ENCODE assay signal across 8 cellular contexts in the genomic region with DNA sequence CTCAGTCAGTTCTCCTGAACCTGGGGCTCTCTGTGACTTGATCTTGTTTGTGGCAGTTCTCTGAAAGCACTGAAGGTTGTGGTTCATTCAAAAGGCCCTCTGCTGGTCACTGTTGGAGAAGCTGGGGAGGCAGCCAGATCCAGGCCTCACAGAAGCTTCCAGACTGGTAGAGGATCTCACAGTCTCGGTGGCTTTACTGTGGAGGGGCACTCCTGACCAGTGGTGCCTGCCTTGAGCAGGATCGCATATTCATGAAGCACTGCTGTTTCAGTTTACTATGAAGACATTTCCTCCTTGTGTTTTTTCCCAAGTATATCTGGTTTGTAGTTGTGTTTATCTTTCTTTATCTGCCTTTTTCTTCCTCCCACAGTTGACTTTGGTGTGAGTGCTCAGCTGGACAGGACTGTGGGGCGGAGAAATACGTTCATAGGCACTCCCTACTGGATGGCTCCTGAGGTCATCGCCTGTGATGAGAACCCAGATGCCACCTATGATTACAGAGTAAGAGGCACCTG.
DNase-seq lines count a peak whose midpoint lies in the region; ATAC-seq, FAIRE-seq and TF ChIP-seq lines count a peak whose summit lies in the region.

No MANE protein-coding gene starts in this region.

- H3K9me3 ChIP-seq in SU-DHL-6 (ENCODE audit: insufficient read depth, low read length) (no peaks in the 10 kb centered on the region), aorta (ENCODE audit: control insufficient read depth, low read length) (no peaks in the 10 kb centered on the region)

- no peaks in the 10 kb centered on the region for H3K9me2 ChIP-seq in SU-DHL-6 (replicated peaks; ENCODE audit: insufficient read depth, low read length)

- peaks cover 8% of the 10 kb centered on the region; the same call in 1 of the 2 replicates for H3F3A ChIP-seq in SU-DHL-6 (ENCODE audit: insufficient read depth)

- TF ChIP-seq CTCF in D721Med (IDR thresholded peaks at IDR 0.05; ENCODE audit: insufficient read depth, missing control alignments) (peak; percentile 70), SU-DHL-6 (IDR thresholded peaks at IDR 0.05; ENCODE audit: insufficient read depth, low read length, poor library complexity, severe bottlenecking) (peak; percentile 68), progenitor cell of endocrine pancreas (IDR thresholded peaks at IDR 0.05; ENCODE audit: unreplicated experiment) (peak; percentile 72)

- H3K27me3 Mint-ChIP-seq in activated naive CD8-positive, alpha-beta T cell treated with anti-CD3 and anti-CD28 coated beads for 36 hours, result no peaks in the 10 kb centered on the region
- H3K27me3 Mint-ChIP-seq in progenitor cell of endocrine pancreas, result no peaks in the 10 kb centered on the region

- 19 to 24% methylated on average over 5 of the region's 5 CpGs for WGBS in aorta, 2 donors

- no peaks in the 10 kb centered on the region for H3K9me3 Mint-ChIP-seq in activated naive CD8-positive, alpha-beta T cell treated with anti-CD3 and anti-CD28 coated beads for 36 hours
- no peaks in the 10 kb centered on the region for H3K9me3 Mint-ChIP-seq in progenitor cell of endocrine pancreas (ENCODE audit: low read depth)

- H3K36me3 ChIP-seq in SU-DHL-6 (ENCODE audit: low read length) (peaks cover 65% of the 10 kb centered on the region), aorta (ENCODE audit: control insufficient read depth in 1 of 2, insufficient read depth in 2 of 2, low read length in 1 of 2) (peaks cover 2 to 4% of the 10 kb centered on the region in 2 donors)

- no peak for FAIRE-seq in D721Med (lab: Jason Lieb, UNC)

- intact Hi-C loops in cardiac septum (cut with DNase I), result loop anchor here (1.0 to 5.0 kb wide), 4 partner anchors 133 to 489 kb away; no protein-coding TSS in a partner anchor
- intact Hi-C loops in aorta (cut with DNase I), result loop anchor here (1.0 to 10.0 kb wide), 7 partner anchors 134 to 487 kb away; partner anchors contain the start of gene MAP4K4 (in 2 of the 2)

- peak; percentile 55 for ATAC-seq in GM21360 (IDR thresholded peaks at IDR 0.05; ENCODE audit: unreplicated experiment)
- peak; percentile 94 for ATAC-seq in aorta (ENCODE audit: low FRiP score)

- no peak overlapping the region for H2AFZ ChIP-seq in SU-DHL-6 (ENCODE audit: low read depth, low read length, severe bottlenecking)

- H3K36me3 Mint-ChIP-seq in activated naive CD8-positive, alpha-beta T cell treated with anti-CD3 and anti-CD28 coated beads for 36 hours, result peaks cover 32% of the 10 kb centered on the region
- H3K36me3 Mint-ChIP-seq in progenitor cell of endocrine pancreas (ENCODE audit: insufficient read depth), result peaks cover 30% of the 10 kb centered on the region

- H3K79me2 ChIP-seq in SU-DHL-6 (ENCODE audit: insufficient read depth, low read length), result 0 out of 2 replicates have a peak, but pooled peaks cover 11% of the 10 kb centered on the region

- no peak overlapping the region for H3K4me2 ChIP-seq in SU-DHL-6 (ENCODE audit: low read depth, low read length, poor library complexity, severe bottlenecking)

- DNase-seq in D721Med (ENCODE audit: insufficient read length, low spot score) (no peak), HuH-7.5 (ENCODE audit: low spot score) (peak; percentile 18), cardiac septum (ENCODE audit: low spot score) (peak; percentile 82), progenitor cell of endocrine pancreas (ENCODE audit: low spot score, unreplicated experiment) (peak; percentile 56), aorta (peak; percentile 80 to 87)
- DNase-seq in activated naive CD8-positive, alpha-beta T cell treated with anti-CD3 and anti-CD28 coated beads for 36 hours, result peak; percentile 53

- H3K27me3 ChIP-seq in SU-DHL-6 (ENCODE audit: low read length), result no peaks in the 10 kb centered on the region
- H3K27me3 ChIP-seq in aorta (ENCODE audit: control insufficient read depth in 1 of 2, insufficient read depth in 2 of 2, low read length in 1 of 2), result no peaks in the 10 kb centered on the region

- H3K4me1 ChIP-seq in aorta (ENCODE audit: control insufficient read depth in 1 of 2, insufficient read depth in 2 of 2, low read length in 2 of 2), result peaks cover 3 to 7% of the 10 kb centered on the region in 2 donors

- H3K9ac ChIP-seq in SU-DHL-6 (ENCODE audit: low read length), result no peak overlapping the region

- H3K27ac ChIP-seq in SU-DHL-6 (ENCODE audit: low read depth, low read length), result no peak overlapping the region
- H3K27ac ChIP-seq in aorta (ENCODE audit: low read depth in 1 of 2, low read length in 2 of 2), result peak overlapping the region in 1 of 2 donors; percentile 59

- H4K20me1 ChIP-seq in SU-DHL-6 (ENCODE audit: low read depth, low read length), result peaks cover 24% of the 10 kb centered on the region

- no peak overlapping the region for H3K4me3 ChIP-seq in SU-DHL-6 (ENCODE audit: insufficient read depth, low read length, poor library complexity, severe bottlenecking)
- no peak overlapping the region for H3K4me3 ChIP-seq in aorta (ENCODE audit: low read length in 2 of 2)

- peak overlapping the region; percentile 79 for H3K27ac Mint-ChIP-seq in activated naive CD8-positive, alpha-beta T cell treated with anti-CD3 and anti-CD28 coated beads for 36 hours
- H3K27ac Mint-ChIP-seq in progenitor cell of endocrine pancreas, result peak overlapping the region; percentile 81

- peaks cover 52% of the 10 kb centered on the region for H3K4me1 Mint-ChIP-seq in activated naive CD8-positive, alpha-beta T cell treated with anti-CD3 and anti-CD28 coated beads for 36 hours
- H3K4me1 Mint-ChIP-seq in progenitor cell of endocrine pancreas (ENCODE audit: low read depth), result peaks cover 21% of the 10 kb centered on the region

- H3K4me3 Mint-ChIP-seq in activated naive CD8-positive, alpha-beta T cell treated with anti-CD3 and anti-CD28 coated beads for 36 hours, result no peak overlapping the region
- H3K4me3 Mint-ChIP-seq in progenitor cell of endocrine pancreas (ENCODE audit: low read depth), result no peak overlapping the region
